In genomic region chrX:13646154-13646549, GRCh38 we compare ENCODE assay signal across 1 cellular context.
TF ChIP-seq lines count a peak whose summit lies in the region.

No MANE protein-coding gene starts in this region.

TF ChIP-seq in K562, 482 proteins besides CTCF, POLR2A, EP300 and RAD21 (continued from another document and continues in another):
- TF ChIP-seq ZMIZ1 (IDR thresholded peaks at IDR 0.05; ENCODE audit: low read depth in 2 of 2, low read length in 2 of 2) (no peak), GATAD2B (IDR thresholded peaks at IDR 0.05; ENCODE audit: borderline replicate concordance) (no peak), CXXC5 (CRISPR knock-in tag; IDR thresholded peaks at IDR 0.05) (peak; percentile 35; the same call in 1 of the 2 replicates), XRCC3 (IDR thresholded peaks at IDR 0.05) (no peak), GABPA (tag; conservative IDR thresholded peaks at IDR 0.05; ENCODE audit: low read depth) (no peak), ZNF780A (CRISPR knock-in tag; IDR thresholded peaks at IDR 0.05) (no peak), POLR2H (tag; IDR thresholded peaks at IDR 0.05; ENCODE audit: low read depth) (no peak), ARID2 (IDR thresholded peaks at IDR 0.05) (peak; percentile 46; the same call in 1 of the 2 replicates), ZNF561 (CRISPR knock-in tag; conservative IDR thresholded peaks at IDR 0.05) (no peak), MYC (IDR thresholded peaks at IDR 0.05; ENCODE audit: low read depth, low read length) (no peak), MYC (CRISPR knock-in tag; IDR thresholded peaks at IDR 0.05; ENCODE audit: borderline replicate concordance, low read depth) (no peak), ZFP36 (IDR thresholded peaks at IDR 0.05; ENCODE audit: low read depth, low read length, partially characterized antibody) (no peak), FOXO4 (CRISPR knock-in tag; IDR thresholded peaks at IDR 0.05) (no peak), MAFK (IDR thresholded peaks at IDR 0.05; ENCODE audit: low read length) (no peak), NCOA1 (IDR thresholded peaks at IDR 0.05; ENCODE audit: low read depth) (no peak), BRD9 (IDR thresholded peaks at IDR 0.05; ENCODE audit: low read depth, partially characterized antibody) (peak; percentile 62), SP2 (IDR thresholded peaks at IDR 0.05; ENCODE audit: extremely low read depth, low read depth, low read length, poor library complexity, severe bottlenecking) (no peak), TRIM28 (IDR thresholded peaks at IDR 0.05) (no peak), MTA3 (IDR thresholded peaks at IDR 0.05; ENCODE audit: borderline replicate concordance) (no peak), MLLT1 (IDR thresholded peaks at IDR 0.05) (0 out of 4 replicates have a peak, but pooled peaks of 1 of the 2 experiments have one; percentile 36), ZNF174 (CRISPR knock-in tag; IDR thresholded peaks at IDR 0.05) (no peak), PTBP1 (IDR thresholded peaks at IDR 0.05; ENCODE audit: low read depth, low read length) (no peak), CEBPG (CRISPR knock-in tag; IDR thresholded peaks at IDR 0.05) (peak; percentile 60; the same call in 1 of the 2 replicates), CEBPG (tag; conservative IDR thresholded peaks at IDR 0.05 in 1 of 2, IDR thresholded peaks at IDR 0.05 in 1 of 2) (peak in 1 of 2 experiments; percentile 57; a peak in 2 of 4 replicates), TEAD2 (tag; IDR thresholded peaks at IDR 0.05) (no peak), ZEB2 (IDR thresholded peaks at IDR 0.05) (no peak)
- TF ChIP-seq, protein P1, sequence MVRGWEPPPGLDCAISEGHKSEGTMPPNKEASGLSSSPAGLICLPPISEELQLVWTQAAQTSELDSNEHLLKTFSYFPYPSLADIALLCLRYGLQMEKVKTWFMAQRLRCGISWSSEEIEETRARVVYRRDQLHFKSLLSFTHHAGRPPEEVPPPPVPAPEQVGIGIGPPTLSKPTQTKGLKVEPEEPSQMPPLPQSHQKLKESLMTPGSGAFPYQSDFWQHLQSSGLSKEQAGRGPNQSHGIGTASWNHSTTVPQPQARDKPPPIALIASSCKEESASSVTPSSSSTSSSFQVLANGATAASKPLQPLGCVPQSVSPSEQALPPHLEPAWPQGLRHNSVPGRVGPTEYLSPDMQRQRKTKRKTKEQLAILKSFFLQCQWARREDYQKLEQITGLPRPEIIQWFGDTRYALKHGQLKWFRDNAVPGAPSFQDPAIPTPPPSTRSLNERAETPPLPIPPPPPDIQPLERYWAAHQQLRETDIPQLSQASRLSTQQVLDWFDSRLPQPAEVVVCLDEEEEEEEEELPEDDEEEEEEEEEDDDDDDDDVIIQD (CRISPR knock-in tag; IDR thresholded peaks at IDR 0.05) = no peak
- TF ChIP-seq, protein P2, sequence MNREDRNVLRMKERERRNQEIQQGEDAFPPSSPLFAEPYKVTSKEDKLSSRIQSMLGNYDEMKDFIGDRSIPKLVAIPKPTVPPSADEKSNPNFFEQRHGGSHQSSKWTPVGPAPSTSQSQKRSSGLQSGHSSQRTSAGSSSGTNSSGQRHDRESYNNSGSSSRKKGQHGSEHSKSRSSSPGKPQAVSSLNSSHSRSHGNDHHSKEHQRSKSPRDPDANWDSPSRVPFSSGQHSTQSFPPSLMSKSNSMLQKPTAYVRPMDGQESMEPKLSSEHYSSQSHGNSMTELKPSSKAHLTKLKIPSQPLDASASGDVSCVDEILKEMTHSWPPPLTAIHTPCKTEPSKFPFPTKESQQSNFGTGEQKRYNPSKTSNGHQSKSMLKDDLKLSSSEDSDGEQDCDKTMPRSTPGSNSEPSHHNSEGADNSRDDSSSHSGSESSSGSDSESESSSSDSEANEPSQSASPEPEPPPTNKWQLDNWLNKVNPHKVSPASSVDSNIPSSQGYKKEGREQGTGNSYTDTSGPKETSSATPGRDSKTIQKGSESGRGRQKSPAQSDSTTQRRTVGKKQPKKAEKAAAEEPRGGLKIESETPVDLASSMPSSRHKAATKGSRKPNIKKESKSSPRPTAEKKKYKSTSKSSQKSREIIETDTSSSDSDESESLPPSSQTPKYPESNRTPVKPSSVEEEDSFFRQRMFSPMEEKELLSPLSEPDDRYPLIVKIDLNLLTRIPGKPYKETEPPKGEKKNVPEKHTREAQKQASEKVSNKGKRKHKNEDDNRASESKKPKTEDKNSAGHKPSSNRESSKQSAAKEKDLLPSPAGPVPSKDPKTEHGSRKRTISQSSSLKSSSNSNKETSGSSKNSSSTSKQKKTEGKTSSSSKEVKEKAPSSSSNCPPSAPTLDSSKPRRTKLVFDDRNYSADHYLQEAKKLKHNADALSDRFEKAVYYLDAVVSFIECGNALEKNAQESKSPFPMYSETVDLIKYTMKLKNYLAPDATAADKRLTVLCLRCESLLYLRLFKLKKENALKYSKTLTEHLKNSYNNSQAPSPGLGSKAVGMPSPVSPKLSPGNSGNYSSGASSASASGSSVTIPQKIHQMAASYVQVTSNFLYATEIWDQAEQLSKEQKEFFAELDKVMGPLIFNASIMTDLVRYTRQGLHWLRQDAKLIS (CRISPR knock-in tag; IDR thresholded peaks at IDR 0.05) = no peak
- TF ChIP-seq, protein P3, sequence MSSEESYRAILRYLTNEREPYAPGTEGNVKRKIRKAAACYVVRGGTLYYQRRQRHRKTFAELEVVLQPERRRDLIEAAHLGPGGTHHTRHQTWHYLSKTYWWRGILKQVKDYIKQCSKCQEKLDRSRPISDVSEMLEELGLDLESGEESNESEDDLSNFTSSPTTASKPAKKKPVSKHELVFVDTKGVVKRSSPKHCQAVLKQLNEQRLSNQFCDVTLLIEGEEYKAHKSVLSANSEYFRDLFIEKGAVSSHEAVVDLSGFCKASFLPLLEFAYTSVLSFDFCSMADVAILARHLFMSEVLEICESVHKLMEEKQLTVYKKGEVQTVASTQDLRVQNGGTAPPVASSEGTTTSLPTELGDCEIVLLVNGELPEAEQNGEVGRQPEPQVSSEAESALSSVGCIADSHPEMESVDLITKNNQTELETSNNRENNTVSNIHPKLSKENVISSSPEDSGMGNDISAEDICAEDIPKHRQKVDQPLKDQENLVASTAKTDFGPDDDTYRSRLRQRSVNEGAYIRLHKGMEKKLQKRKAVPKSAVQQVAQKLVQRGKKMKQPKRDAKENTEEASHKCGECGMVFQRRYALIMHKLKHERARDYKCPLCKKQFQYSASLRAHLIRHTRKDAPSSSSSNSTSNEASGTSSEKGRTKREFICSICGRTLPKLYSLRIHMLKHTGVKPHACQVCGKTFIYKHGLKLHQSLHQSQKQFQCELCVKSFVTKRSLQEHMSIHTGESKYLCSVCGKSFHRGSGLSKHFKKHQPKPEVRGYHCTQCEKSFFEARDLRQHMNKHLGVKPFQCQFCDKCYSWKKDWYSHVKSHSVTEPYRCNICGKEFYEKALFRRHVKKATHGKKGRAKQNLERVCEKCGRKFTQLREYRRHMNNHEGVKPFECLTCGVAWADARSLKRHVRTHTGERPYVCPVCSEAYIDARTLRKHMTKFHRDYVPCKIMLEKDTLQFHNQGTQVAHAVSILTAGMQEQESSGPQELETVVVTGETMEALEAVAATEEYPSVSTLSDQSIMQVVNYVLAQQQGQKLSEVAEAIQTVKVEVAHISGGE (CRISPR knock-in tag; IDR thresholded peaks at IDR 0.05) = no peak
- TF ChIP-seq, protein P4, sequence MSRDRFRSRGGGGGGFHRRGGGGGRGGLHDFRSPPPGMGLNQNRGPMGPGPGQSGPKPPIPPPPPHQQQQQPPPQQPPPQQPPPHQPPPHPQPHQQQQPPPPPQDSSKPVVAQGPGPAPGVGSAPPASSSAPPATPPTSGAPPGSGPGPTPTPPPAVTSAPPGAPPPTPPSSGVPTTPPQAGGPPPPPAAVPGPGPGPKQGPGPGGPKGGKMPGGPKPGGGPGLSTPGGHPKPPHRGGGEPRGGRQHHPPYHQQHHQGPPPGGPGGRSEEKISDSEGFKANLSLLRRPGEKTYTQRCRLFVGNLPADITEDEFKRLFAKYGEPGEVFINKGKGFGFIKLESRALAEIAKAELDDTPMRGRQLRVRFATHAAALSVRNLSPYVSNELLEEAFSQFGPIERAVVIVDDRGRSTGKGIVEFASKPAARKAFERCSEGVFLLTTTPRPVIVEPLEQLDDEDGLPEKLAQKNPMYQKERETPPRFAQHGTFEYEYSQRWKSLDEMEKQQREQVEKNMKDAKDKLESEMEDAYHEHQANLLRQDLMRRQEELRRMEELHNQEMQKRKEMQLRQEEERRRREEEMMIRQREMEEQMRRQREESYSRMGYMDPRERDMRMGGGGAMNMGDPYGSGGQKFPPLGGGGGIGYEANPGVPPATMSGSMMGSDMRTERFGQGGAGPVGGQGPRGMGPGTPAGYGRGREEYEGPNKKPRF (IDR thresholded peaks at IDR 0.05; ENCODE audit: low read depth, low read length) = no peak
- TF ChIP-seq, protein P5, sequence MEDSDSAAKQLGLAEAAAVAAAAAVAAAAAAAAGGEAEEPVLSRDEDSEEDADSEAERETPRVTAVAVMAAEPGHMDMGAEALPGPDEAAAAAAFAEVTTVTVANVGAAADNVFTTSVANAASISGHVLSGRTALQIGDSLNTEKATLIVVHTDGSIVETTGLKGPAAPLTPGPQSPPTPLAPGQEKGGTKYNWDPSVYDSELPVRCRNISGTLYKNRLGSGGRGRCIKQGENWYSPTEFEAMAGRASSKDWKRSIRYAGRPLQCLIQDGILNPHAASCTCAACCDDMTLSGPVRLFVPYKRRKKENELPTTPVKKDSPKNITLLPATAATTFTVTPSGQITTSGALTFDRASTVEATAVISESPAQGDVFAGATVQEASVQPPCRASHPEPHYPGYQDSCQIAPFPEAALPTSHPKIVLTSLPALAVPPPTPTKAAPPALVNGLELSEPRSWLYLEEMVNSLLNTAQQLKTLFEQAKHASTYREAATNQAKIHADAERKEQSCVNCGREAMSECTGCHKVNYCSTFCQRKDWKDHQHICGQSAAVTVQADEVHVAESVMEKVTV (CRISPR knock-in tag; IDR thresholded peaks at IDR 0.05) = 0 out of 2 replicates have a peak, but pooled peaks have one; percentile 43
- TF ChIP-seq, protein P6, sequence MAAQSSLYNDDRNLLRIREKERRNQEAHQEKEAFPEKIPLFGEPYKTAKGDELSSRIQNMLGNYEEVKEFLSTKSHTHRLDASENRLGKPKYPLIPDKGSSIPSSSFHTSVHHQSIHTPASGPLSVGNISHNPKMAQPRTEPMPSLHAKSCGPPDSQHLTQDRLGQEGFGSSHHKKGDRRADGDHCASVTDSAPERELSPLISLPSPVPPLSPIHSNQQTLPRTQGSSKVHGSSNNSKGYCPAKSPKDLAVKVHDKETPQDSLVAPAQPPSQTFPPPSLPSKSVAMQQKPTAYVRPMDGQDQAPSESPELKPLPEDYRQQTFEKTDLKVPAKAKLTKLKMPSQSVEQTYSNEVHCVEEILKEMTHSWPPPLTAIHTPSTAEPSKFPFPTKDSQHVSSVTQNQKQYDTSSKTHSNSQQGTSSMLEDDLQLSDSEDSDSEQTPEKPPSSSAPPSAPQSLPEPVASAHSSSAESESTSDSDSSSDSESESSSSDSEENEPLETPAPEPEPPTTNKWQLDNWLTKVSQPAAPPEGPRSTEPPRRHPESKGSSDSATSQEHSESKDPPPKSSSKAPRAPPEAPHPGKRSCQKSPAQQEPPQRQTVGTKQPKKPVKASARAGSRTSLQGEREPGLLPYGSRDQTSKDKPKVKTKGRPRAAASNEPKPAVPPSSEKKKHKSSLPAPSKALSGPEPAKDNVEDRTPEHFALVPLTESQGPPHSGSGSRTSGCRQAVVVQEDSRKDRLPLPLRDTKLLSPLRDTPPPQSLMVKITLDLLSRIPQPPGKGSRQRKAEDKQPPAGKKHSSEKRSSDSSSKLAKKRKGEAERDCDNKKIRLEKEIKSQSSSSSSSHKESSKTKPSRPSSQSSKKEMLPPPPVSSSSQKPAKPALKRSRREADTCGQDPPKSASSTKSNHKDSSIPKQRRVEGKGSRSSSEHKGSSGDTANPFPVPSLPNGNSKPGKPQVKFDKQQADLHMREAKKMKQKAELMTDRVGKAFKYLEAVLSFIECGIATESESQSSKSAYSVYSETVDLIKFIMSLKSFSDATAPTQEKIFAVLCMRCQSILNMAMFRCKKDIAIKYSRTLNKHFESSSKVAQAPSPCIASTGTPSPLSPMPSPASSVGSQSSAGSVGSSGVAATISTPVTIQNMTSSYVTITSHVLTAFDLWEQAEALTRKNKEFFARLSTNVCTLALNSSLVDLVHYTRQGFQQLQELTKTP (IDR thresholded peaks at IDR 0.05; ENCODE audit: low read depth in 1 of 2, partially characterized antibody in 2 of 2) = no peak
